Comparison of ENCODE assay signal across 23 cellular contexts in genomic region chr22:22843848-22844247, GRCh38. TPM values are rescaled to one million over a fixed set of nuclear protein-coding genes. Genes with fewer than 3 reads are reported as not detected.
"Had no signal": no experiment of that assay in that cellular context is flagged by ENCODE, and none has a peak within 500 bp of the region (broad histone marks: within the 10 kb centered on the region; RNA-seq: fewer than 3 reads in every experiment).

No MANE protein-coding gene starts in this region.

- H3K9me3 ChIP-seq: body of pancreas, esophagus squamous epithelium, mucosa of descending colon, thoracic aorta, upper lobe of left lung had no signal

- H3K4me3 ChIP-seq: body of pancreas, esophagus squamous epithelium, heart right ventricle, left ventricle myocardium inferior, mucosa of descending colon, spleen, thoracic aorta, upper lobe of left lung had no signal

- DNase-seq: activated CD4-positive, alpha-beta T cell treated with anti-CD3 and anti-CD28 coated beads, Interleukin-2, amount 10 ng/mL, durations not matched to agents 24 days and 14 days; activated CD8-positive, alpha-beta T cell treated with anti-CD3 and anti-CD28 coated beads for 36 hours; activated naive CD4-positive, alpha-beta T cell treated with Interleukin-2 at 50 U/mL for 16 hours; activated naive CD8-positive, alpha-beta T cell treated with anti-CD3 and anti-CD28 coated beads, Interleukin-2, amount 10 ng/mL, durations not matched to agents 7 days and 5 days; activated T-cell treated with anti-CD3 and anti-CD28 coated beads, Interleukin-2, amount 50 U/mL, for 1 hour; body of pancreas; effector memory CD8-positive, alpha-beta T cell; esophagus squamous epithelium; heart right ventricle; left ventricle myocardium inferior; mesenchymal stem cell; mucosa of descending colon; naive B cell; spleen; stimulated activated CD4-positive, alpha-beta T cell treated with anti-CD3 and anti-CD28 coated beads, Interleukin-4, amount 100 ng/mL, for 4 hours; stimulated activated naive B cell treated with anti-CD40 and anti-IgM and Interleukin-4, amounts not matched to agents 10 μg/mL and 1 μg/mL and 100 μg/mL, for 72 hours; upper lobe of left lung had no signal

- H3K27me3 ChIP-seq: body of pancreas, spleen, upper lobe of left lung had no signal

- H3K4me1 ChIP-seq: body of pancreas, esophagus squamous epithelium, heart right ventricle, left ventricle myocardium inferior, parathyroid adenoma, upper lobe of left lung had no signal

- H3K27ac ChIP-seq: body of pancreas, esophagus squamous epithelium, heart right ventricle, left ventricle myocardium inferior, parathyroid adenoma, spleen, thoracic aorta, upper lobe of left lung had no signal

- ATAC-seq: activated CD8-positive, alpha-beta T cell treated with anti-CD3 and anti-CD28 coated beads for 36 hours; activated T-helper 17 cell treated with anti-CD3 and anti-CD28 coated beads, Interleukin-2, amount 50 U/mL, for 72 hours; body of pancreas; effector memory CD8-positive, alpha-beta T cell; heart right ventricle; mucosa of descending colon; stimulated activated naive B cell treated with anti-CD40 and anti-IgM and Interleukin-4, amounts not matched to agents 10 μg/mL and 1 μg/mL and 100 μg/mL, for 72 hours had no signal

- H3K36me3 ChIP-seq: esophagus squamous epithelium, heart right ventricle, left ventricle myocardium inferior, spleen, thoracic aorta, upper lobe of left lung had no signal

RNA-seq across cellular contexts. Expression of gene IGLL5, which starts 43.8 kb away (rescaled TPM):
- total RNA-seq: activated CD4-positive, alpha-beta T cell treated with anti-CD3 and anti-CD28 coated beads, Interleukin-2, amount 10 ng/mL, durations not matched to agents 24 days and 14 days; activated CD8-positive, alpha-beta T cell treated with anti-CD3 and anti-CD28 coated beads for 36 hours; activated naive CD8-positive, alpha-beta T cell treated with anti-CD3 and anti-CD28 coated beads, Interleukin-2, amount 10 ng/mL, durations not matched to agents 7 days and 5 days; activated T-helper 17 cell treated with anti-CD3 and anti-CD28 coated beads, Interleukin-2, amount 50 U/mL, for 72 hours; cardiac septum; dermis microvascular lymphatic vessel endothelial cell; kidney epithelial cell had no signal
